19 cellular contexts compared by ENCODE assay signal in the genomic region with DNA sequence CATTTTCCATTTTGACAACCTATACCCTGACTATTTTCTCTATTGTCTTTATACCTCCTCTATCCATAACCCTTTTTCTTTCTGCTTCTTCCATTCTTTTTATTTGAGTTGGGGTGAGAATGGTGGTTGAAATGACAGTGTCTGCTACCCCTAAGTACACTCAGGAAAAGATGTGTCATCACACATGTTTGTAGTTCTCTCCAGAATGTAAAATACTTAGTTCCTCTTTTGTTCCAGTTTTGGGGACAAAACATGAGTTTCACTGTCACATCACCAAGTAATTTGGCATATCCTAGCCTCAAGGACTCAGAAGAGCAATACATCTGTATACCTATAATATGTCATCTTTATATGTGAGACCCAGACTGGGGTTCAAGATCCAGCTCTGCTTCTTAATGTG.
A peak's percentile ranks its signal among the peaks of the same experiment; 100 is the strongest.
DNase-seq lines count a peak whose midpoint lies in the region; ATAC-seq, FAIRE-seq and TF ChIP-seq lines count a peak whose summit lies in the region.
"Had no signal": no experiment of that assay in that cellular context is flagged by ENCODE, and none has a peak within 500 bp of the region (broad histone marks: within the 10 kb centered on the region; RNA-seq: fewer than 3 reads in every experiment).

No MANE protein-coding gene starts in this region.

- H3K9ac ChIP-seq in BLaER1 treated with 17β-estradiol and CSF1 and Interleukin-3, amounts not matched to agents 10 nM and 100 nM: no peak overlapping the region

- TF ChIP-seq CTCF in GM20000 (IDR thresholded peaks at IDR 0.05; ENCODE audit: extremely low read depth, missing control alignments) (no peak), pancreas (IDR thresholded peaks at IDR 0.05) (no peak)

- no peak for FAIRE-seq in pancreas (lab: Jason Lieb, UNC)
- FAIRE-seq: colon had no signal

- peak; percentile 31 for DNase-seq in GM20000 (ENCODE audit: low spot score)
- DNase-seq in OCI-M1 (lab: John Stamatoyannopoulos, UW): peak; percentile 74
- DNase-seq in NCI-H1092 (lab: John Stamatoyannopoulos, UW): no peak
- no peak for DNase-seq in NCI-H1105 (lab: John Stamatoyannopoulos, UW)
- DNase-seq in stimulated activated CD4-positive, alpha-beta T cell treated with anti-CD3 and anti-CD28 coated beads, Interleukin-12 subunit alpha, Interleukin-12 subunit beta, amount 100 ng/mL, for 4 hours: no peak
- no peak for DNase-seq in pancreas
- DNase-seq: activated CD4-positive, alpha-beta T cell treated with anti-CD3 and anti-CD28 coated beads, Interleukin-2, amount 50 U/mL, for 48 hours; activated T-cell treated with anti-CD3 and anti-CD28 coated beads, Interleukin-2, amount 50 U/mL, for 24 hours; DMS153; GOT3; left colon; nephron progenitor cell; trophoblast cell had no signal

- H3K4me1 ChIP-seq in BLaER1 treated with 17β-estradiol and CSF1 and Interleukin-3, amounts not matched to agents 10 nM and 100 nM: peaks cover 2 to 21% (median 12%) of the 10 kb centered on the region in 10 experiments
- H3K4me1 ChIP-seq in pancreas: no peaks in the 10 kb centered on the region

- peak; percentile 55 for ATAC-seq in HG03520 (IDR thresholded peaks at IDR 0.05; ENCODE audit: unreplicated experiment)
- ATAC-seq in pancreas: no peak
- ATAC-seq: left colon, Panc1 had no signal

- H3K36me3 ChIP-seq in BLaER1 treated with 17β-estradiol and CSF1 and Interleukin-3, amounts not matched to agents 10 nM and 100 nM: no peaks in the 10 kb centered on the region
- H3K36me3 ChIP-seq in pancreas: no peaks in the 10 kb centered on the region

- no peak overlapping the region for H3K4me3 ChIP-seq in BLaER1 treated with 17β-estradiol and CSF1 and Interleukin-3, amounts not matched to agents 10 nM and 100 nM
- H3K4me3 ChIP-seq in pancreas: no peak overlapping the region
- H3K4me3 ChIP-seq: SK-N-MC had no signal

- H4K20me1 ChIP-seq in BLaER1 treated with 17β-estradiol and CSF1 and Interleukin-3, amounts not matched to agents 10 nM and 100 nM: no peaks in the 10 kb centered on the region

- intact Hi-C loops in pancreas (cut with DNase I): no loop called here

- H3K9me3 ChIP-seq in BLaER1 treated with 17β-estradiol and CSF1 and Interleukin-3, amounts not matched to agents 10 nM and 100 nM (replicated peaks in 1 of 11): peaks cover 0 to 7% (median 4%) of the 10 kb centered on the region in 11 experiments; a peak in 14 of 22 replicates
- H3K9me3 ChIP-seq in pancreas: no peaks in the 10 kb centered on the region

- no peaks in the 10 kb centered on the region for H3K27me3 ChIP-seq in BLaER1 treated with 17β-estradiol and CSF1 and Interleukin-3, amounts not matched to agents 10 nM and 100 nM
- no peaks in the 10 kb centered on the region for H3K27me3 ChIP-seq in pancreas

- H3K27ac ChIP-seq in BLaER1 treated with 17β-estradiol and CSF1 and Interleukin-3, amounts not matched to agents 10 nM and 100 nM: peak overlapping the region in 3 of 11 experiments; percentile 15 to 35 (median 21); a peak in 3 of 22 replicates
- H3K27ac ChIP-seq in pancreas: no peak overlapping the region
- H3K27ac ChIP-seq: C4-2B, SK-N-MC had no signal

- H3K4me2 ChIP-seq in BLaER1 treated with 17β-estradiol and CSF1 and Interleukin-3, amounts not matched to agents 10 nM and 100 nM: peak overlapping the region in 7 of 11 experiments; percentile 17 to 60 (median 43); a peak in 11 of 22 replicates

Comparison
In these comparisons a context has a peak if more than half of its experiments do, and no peak if none do; other contexts are left out.
1. DNase-seq: peak in GM20000 (single experiment) and OCI-M1 (single experiment); none in NCI-H1092 (single experiment), NCI-H1105 (single experiment), stimulated activated CD4-positive, alpha-beta T cell treated with anti-CD3 and anti-CD28 coated beads, Interleukin-12 subunit alpha, Interleukin-12 subunit beta, amount 100 ng/mL, for 4 hours (single experiment) and pancreas (0 of 6).